Comparison of ENCODE assay signal across 9 cellular contexts in the genomic region with DNA sequence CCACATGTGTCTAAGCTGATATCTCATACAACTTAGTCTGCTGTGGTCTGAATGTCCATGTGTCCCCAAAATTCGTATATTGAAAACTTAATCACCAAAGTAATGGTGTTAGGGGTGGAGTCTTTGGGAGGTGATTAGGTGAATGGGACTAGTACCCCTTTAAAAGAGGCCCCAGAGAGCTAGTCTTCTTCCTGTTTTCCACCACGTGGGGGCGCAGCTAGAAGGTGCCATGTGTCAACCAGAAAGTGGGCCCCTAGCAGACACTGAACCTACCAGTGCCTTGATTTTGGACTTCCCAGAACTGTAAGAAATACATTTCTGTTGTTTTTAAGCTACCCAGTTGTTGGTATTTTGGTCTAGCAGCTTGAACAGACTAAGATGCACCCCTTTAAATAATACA.
DNase-seq lines count a peak whose midpoint lies in the region; ATAC-seq and TF ChIP-seq lines count a peak whose summit lies in the region.
"Had no signal": no experiment of that assay in that cellular context is flagged by ENCODE, and none has a peak within 500 bp of the region (broad histone marks: within the 10 kb centered on the region; RNA-seq: fewer than 3 reads in every experiment).

No MANE protein-coding gene starts in this region.

- H3K27me3 Mint-ChIP-seq in endothelial cell (ENCODE audit: unreplicated experiment) = no peaks in the 10 kb centered on the region

- H3K4me3 Mint-ChIP-seq in endothelial cell (ENCODE audit: unreplicated experiment) = no peak overlapping the region
- H3K4me3 Mint-ChIP-seq: memory B cell had no signal

- H3K4me1 Mint-ChIP-seq in endothelial cell (ENCODE audit: unreplicated experiment) = no peaks in the 10 kb centered on the region
- H3K4me1 Mint-ChIP-seq: memory B cell had no signal

- TF ChIP-seq CTCF in AG10803 (conservative IDR thresholded peaks at IDR 0.05; ENCODE audit: low read length) (peak; percentile 74), GM12874 (IDR thresholded peaks at IDR 0.05; ENCODE audit: insufficient read depth, low read depth, low read length) (peak; percentile 52; the same call in 1 of the 2 replicates), endothelial cell (IDR thresholded peaks at IDR 0.05; ENCODE audit: unreplicated experiment) (peak; percentile 58)

- no peak overlapping the region for H3K4me3 ChIP-seq in AG10803 (ENCODE audit: low read length)

- ATAC-seq in HG02763 (IDR thresholded peaks at IDR 0.05; ENCODE audit: unreplicated experiment) (no peak), HG03457 (IDR thresholded peaks at IDR 0.05; ENCODE audit: unreplicated experiment) (no peak)

- no peaks in the 10 kb centered on the region for H3K9me3 Mint-ChIP-seq in endothelial cell (ENCODE audit: unreplicated experiment)

- no peaks in the 10 kb centered on the region for H3K36me3 Mint-ChIP-seq in endothelial cell (ENCODE audit: low read depth, unreplicated experiment)

- H3K27ac Mint-ChIP-seq in endothelial cell (ENCODE audit: unreplicated experiment) = no peak overlapping the region
- H3K27ac Mint-ChIP-seq: memory B cell had no signal

- peak; percentile 66 for DNase-seq in AG10803 (ENCODE audit: low read depth)
- DNase-seq in NOMO-1 treated with dmso at 0.1 percent for 144 hours (lab: John Stamatoyannopoulos, UW; ENCODE audit: unreplicated experiment) = peak; percentile 30
- DNase-seq in endothelial cell (ENCODE audit: low spot score) = peak; percentile 66
- DNase-seq in renal cortical epithelial cell (ENCODE audit: low read depth) = peak; percentile 15
- DNase-seq in NCI-H1417 treated with DMSO at 0.1 percent for 48 hours (lab: John Stamatoyannopoulos, UW) = no peak
